Comparison of ENCODE assay signal across 20 cellular contexts in the genomic region with DNA sequence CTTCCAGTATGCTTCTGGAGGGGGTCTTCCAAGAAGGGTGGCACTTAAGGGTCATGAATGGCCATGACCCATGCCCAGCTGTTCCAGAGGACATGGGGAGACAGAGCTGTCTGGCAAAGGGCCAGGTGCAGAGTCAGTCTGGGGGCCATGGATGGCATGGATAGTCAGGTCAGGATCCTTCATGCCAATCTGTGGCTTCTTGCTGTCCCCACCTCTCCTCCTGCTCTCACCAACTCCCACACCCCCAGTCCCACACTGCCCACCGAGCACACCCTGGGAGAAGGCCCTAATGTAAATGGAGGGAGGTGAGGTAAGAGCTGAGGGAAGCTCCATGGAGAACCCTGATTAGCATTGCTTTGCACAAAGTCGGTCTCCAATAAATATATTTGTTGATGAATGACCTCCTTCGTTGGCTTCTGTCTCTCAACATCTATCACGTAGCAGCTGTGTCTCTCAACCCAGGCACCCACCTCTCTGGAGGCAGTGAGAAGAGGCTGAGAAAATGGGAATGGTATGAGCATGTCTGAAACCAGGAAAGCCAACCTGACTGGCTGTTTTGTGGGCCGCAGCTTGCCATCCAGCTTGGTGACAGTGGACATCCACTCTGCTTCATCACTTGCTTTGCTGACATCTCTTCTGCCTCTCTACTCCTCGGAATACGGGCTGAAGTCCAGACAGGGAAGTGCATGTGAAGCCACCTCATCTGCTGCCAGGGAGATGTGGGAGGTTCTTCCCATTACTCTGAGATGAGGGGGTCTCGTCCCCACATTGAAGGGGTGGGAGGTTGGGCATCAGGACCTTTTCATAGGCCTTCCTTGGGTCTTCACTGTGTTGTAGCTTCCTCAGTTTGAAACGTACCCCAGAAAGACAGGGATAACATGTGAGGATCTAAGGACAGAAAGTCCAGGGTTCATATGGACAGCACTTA. TPM values are rescaled to one million over a fixed set of nuclear protein-coding genes. Genes with fewer than 3 reads are reported as not detected.
"Had no signal": no experiment of that assay in that cellular context is flagged by ENCODE, and none has a peak within 500 bp of the region (broad histone marks: within the 10 kb centered on the region; RNA-seq: fewer than 3 reads in every experiment).

No MANE protein-coding gene starts in this region.

- H3K27ac Mint-ChIP-seq: activated CD4-positive, alpha-beta memory T cell treated with anti-CD3 and anti-CD28 coated beads for 36 hours; activated naive CD4-positive, alpha-beta T cell treated with anti-CD3 and anti-CD28 coated beads for 36 hours; activated T-helper 17 cell treated with anti-CD3 and anti-CD28 coated beads, Interleukin-2, amount 50 U/mL, for 72 hours; mesothelial cell of epicardium; stimulated activated naive B cell treated with anti-CD40 and anti-IgM and Interleukin-4, amounts not matched to agents 10 μg/mL and 1 μg/mL and 100 μg/mL, for 72 hours; T-cell had no signal

- H3K36me3 ChIP-seq: heart right ventricle, right lobe of liver had no signal

- H3K36me3 Mint-ChIP-seq: activated CD4-positive, alpha-beta memory T cell treated with anti-CD3 and anti-CD28 coated beads for 36 hours; mesothelial cell of epicardium; naive B cell; stimulated activated naive B cell treated with anti-CD40 and anti-IgM and Interleukin-4, amounts not matched to agents 10 μg/mL and 1 μg/mL and 100 μg/mL, for 72 hours; T-cell had no signal

- H3K9me3 ChIP-seq: heart right ventricle, right lobe of liver had no signal

- H3K4me3 ChIP-seq: heart right ventricle, right lobe of liver had no signal

- H3K4me3 Mint-ChIP-seq: activated CD4-positive, alpha-beta memory T cell treated with anti-CD3 and anti-CD28 coated beads for 36 hours; activated naive CD4-positive, alpha-beta T cell treated with anti-CD3 and anti-CD28 coated beads for 36 hours; activated T-helper 17 cell treated with anti-CD3 and anti-CD28 coated beads, Interleukin-2, amount 50 U/mL, for 72 hours; mesothelial cell of epicardium; naive B cell; stimulated activated naive B cell treated with anti-CD40 and anti-IgM and Interleukin-4, amounts not matched to agents 10 μg/mL and 1 μg/mL and 100 μg/mL, for 72 hours; T-cell had no signal

- ATAC-seq: activated T-helper 17 cell treated with anti-CD3 and anti-CD28 coated beads, Interleukin-2, amount 50 U/mL, for 72 hours; heart right ventricle; left ventricle myocardium superior; right lobe of liver; stimulated activated naive B cell treated with anti-CD40 and anti-IgM and Interleukin-4, amounts not matched to agents 10 μg/mL and 1 μg/mL and 100 μg/mL, for 72 hours; T-cell had no signal

- H3K4me1 ChIP-seq: right lobe of liver had no signal

- H3K9me3 Mint-ChIP-seq: activated CD4-positive, alpha-beta memory T cell treated with anti-CD3 and anti-CD28 coated beads for 36 hours; activated naive CD4-positive, alpha-beta T cell treated with anti-CD3 and anti-CD28 coated beads for 36 hours; activated T-helper 17 cell treated with anti-CD3 and anti-CD28 coated beads, Interleukin-2, amount 50 U/mL, for 72 hours; mesothelial cell of epicardium; naive B cell; stimulated activated naive B cell treated with anti-CD40 and anti-IgM and Interleukin-4, amounts not matched to agents 10 μg/mL and 1 μg/mL and 100 μg/mL, for 72 hours; T-cell had no signal

- H3K27ac ChIP-seq: heart right ventricle, right lobe of liver, VCaP had no signal

- DNase-seq: activated CD4-positive, alpha-beta memory T cell treated with anti-CD3 and anti-CD28 coated beads for 36 hours; activated naive CD4-positive, alpha-beta T cell treated with anti-CD3 and anti-CD28 coated beads for 36 hours; activated T-cell treated with anti-CD3 and anti-CD28 coated beads for 4 hours; foreskin melanocyte; left ventricle myocardium superior; naive B cell; right lobe of liver; stimulated activated CD4-positive, alpha-beta T cell treated with anti-CD3 and anti-CD28 coated beads, Interleukin-2, amount 100 ng/mL, for 24 hours; stimulated activated naive B cell treated with anti-CD40 and anti-IgM and Interleukin-4, amounts not matched to agents 10 μg/mL and 1 μg/mL and 100 μg/mL, for 72 hours; substantia nigra; T-cell; T1000 had no signal

- H3K27me3 ChIP-seq: right lobe of liver had no signal

- FAIRE-seq: astrocyte, colon, endothelial cell of umbilical vein, islet of Langerhans had no signal

- H3K4me1 Mint-ChIP-seq: activated T-helper 17 cell treated with anti-CD3 and anti-CD28 coated beads, Interleukin-2, amount 50 U/mL, for 72 hours; T-cell had no signal

RNA-seq across cellular contexts. Expression of a gene that starts 37.7 kb away (rescaled TPM):
- total RNA-seq: activated naive CD4-positive, alpha-beta T cell treated with anti-CD3 and anti-CD28 coated beads for 36 hours had no signal
